Comparison of ENCODE assay signal across 14 cellular contexts in genomic region chr17:5000237-5000639, GRCh38. TPM values are rescaled to one million over a fixed set of nuclear protein-coding genes. Genes with fewer than 3 reads are reported as not detected.
A peak's percentile ranks its signal among the peaks of the same experiment; 100 is the strongest.
DNase-seq lines count a peak whose midpoint lies in the region; ATAC-seq, FAIRE-seq and TF ChIP-seq lines count a peak whose summit lies in the region.
"Had no signal": no experiment of that assay in that cellular context is flagged by ENCODE, and none has a peak within 500 bp of the region (broad histone marks: within the 10 kb centered on the region; RNA-seq: fewer than 3 reads in every experiment).

No MANE protein-coding gene starts in this region.

- peaks cover 35% of the 10 kb centered on the region for H3K79me2 ChIP-seq in astrocyte (ENCODE audit: insufficient read depth, low read length)

- peaks cover 30% of the 10 kb centered on the region for H3K36me3 Mint-ChIP-seq in astrocyte (ENCODE audit: low read depth, unreplicated experiment)
- peaks cover 43% of the 10 kb centered on the region for H3K36me3 Mint-ChIP-seq in CD8-positive, alpha-beta T cell

- TF ChIP-seq CTCF in astrocyte (IDR thresholded peaks at IDR 0.05; ENCODE audit: insufficient read depth, low read depth, low read length) (no peak), gastrocnemius medialis (IDR thresholded peaks at IDR 0.05 in 4 of 5, conservative IDR thresholded peaks at IDR 0.05 in 1 of 5) (no peak)
- TF ChIP-seq CTCF in CD8-positive, alpha-beta T cell (IDR thresholded peaks at IDR 0.05) = no peak

- peak; percentile 35 to 42 for ATAC-seq in gastrocnemius medialis
- no peak for ATAC-seq in CD8-positive, alpha-beta T cell
- ATAC-seq in HG03097 (IDR thresholded peaks at IDR 0.05; ENCODE audit: low FRiP score, unreplicated experiment) = no peak
- no peak for ATAC-seq in HG02610 (IDR thresholded peaks at IDR 0.05; ENCODE audit: unreplicated experiment)

- peaks cover 2% of the 10 kb centered on the region for H3K9me3 Mint-ChIP-seq in astrocyte (ENCODE audit: unreplicated experiment)
- H3K9me3 Mint-ChIP-seq in CD8-positive, alpha-beta T cell = no peaks in the 10 kb centered on the region

- peaks cover 37 to 56% (median 47%) of the 10 kb centered on the region in 11 experiments for H3K36me3 ChIP-seq in BLaER1 treated with 17β-estradiol and CSF1 and Interleukin-3, amounts not matched to agents 10 nM and 100 nM
- H3K36me3 ChIP-seq in astrocyte (ENCODE audit: insufficient read depth, low read length) (peaks cover 29% of the 10 kb centered on the region), gastrocnemius medialis (peaks cover 6 to 42% of the 10 kb centered on the region in 2 donors)
- peaks cover 19% of the 10 kb centered on the region for H3K36me3 ChIP-seq in CD8-positive, alpha-beta T cell (ENCODE audit: insufficient read depth, low read length)

- H3K4me1 Mint-ChIP-seq in astrocyte (ENCODE audit: low read depth, unreplicated experiment) = peaks cover 10% of the 10 kb centered on the region
- H3K4me1 Mint-ChIP-seq in CD8-positive, alpha-beta T cell (ENCODE audit: low read depth) = peaks cover 21% of the 10 kb centered on the region

- H3K9ac ChIP-seq in BLaER1 treated with 17β-estradiol and CSF1 and Interleukin-3, amounts not matched to agents 10 nM and 100 nM = peak overlapping the region in 6 of 11 experiments; percentile 85 to 92 (median 89); a peak in 8 of 22 replicates
- no peak overlapping the region for H3K9ac ChIP-seq in astrocyte (ENCODE audit: low read length)

- H2AFZ ChIP-seq in astrocyte (ENCODE audit: low read depth, low read length) = no peak overlapping the region

- no peak overlapping the region for H3K27ac ChIP-seq in BLaER1 treated with 17β-estradiol and CSF1 and Interleukin-3, amounts not matched to agents 10 nM and 100 nM
- no peak overlapping the region for H3K27ac ChIP-seq in astrocyte (ENCODE audit: low read depth, low read length)
- peak overlapping the region; percentile 98 to 99 (median 99) for H3K27ac ChIP-seq in gastrocnemius medialis
- no peak overlapping the region for H3K27ac ChIP-seq in CD8-positive, alpha-beta T cell (ENCODE audit: low read depth, low read length)
- H3K27ac ChIP-seq: neutrophil had no signal

- peak overlapping the region in 2 of 10 experiments; percentile 89 to 95; a peak in 2 of 20 replicates for H3K4me3 ChIP-seq in BLaER1 treated with 17β-estradiol and CSF1 and Interleukin-3, amounts not matched to agents 10 nM and 100 nM
- H3K4me3 ChIP-seq in astrocyte (ENCODE audit: insufficient read depth, low read depth, low read length) (no peak overlapping the region), gastrocnemius medialis (peak overlapping the region; percentile 80 to 99 (median 96))
- no peak overlapping the region for H3K4me3 ChIP-seq in CD8-positive, alpha-beta T cell (ENCODE audit: low read depth, low read length)

- no peak for FAIRE-seq in astrocyte (lab: Jason Lieb, UNC)
- FAIRE-seq in RCC 7860 (lab: Jason Lieb, UNC) = no peak
- FAIRE-seq: H54 had no signal

- CTCF ChIA-PET in CD8-positive, alpha-beta T cell (lab: Charles Lee) = interaction anchor here (0.7 to 1.3 kb wide), 4 partner anchors 13 to 97 kb away, joined by 3 to 4 read pairs (median 4); partner anchors contain the start of genes CAMTA2 and CHRNE

- no peak for DNase-seq in astrocyte (ENCODE audit: low read depth)
- peak; percentile 55 for DNase-seq in islet precursor cell
- DNase-seq in gastrocnemius medialis = peak; percentile 96 to 99
- no peak for DNase-seq in RCC 7860 (ENCODE audit: low spot score)
- no peak for DNase-seq in CD8-positive, alpha-beta T cell
- DNase-seq: DMS 273 treated with DMSO at 0.1 percent for 48 hours, foreskin melanocyte, NCI-H2029 treated with DMSO at 0.1 percent for 48 hours, RPMI8226 had no signal

- H3K27me3 Mint-ChIP-seq in astrocyte (ENCODE audit: low read depth, unreplicated experiment) = peaks cover 2% of the 10 kb centered on the region
- no peaks in the 10 kb centered on the region for H3K27me3 Mint-ChIP-seq in CD8-positive, alpha-beta T cell (ENCODE audit: low read depth)

- H3K27ac Mint-ChIP-seq in astrocyte (ENCODE audit: unreplicated experiment) = peak overlapping the region; percentile 34
- H3K27ac Mint-ChIP-seq in CD8-positive, alpha-beta T cell = no peak overlapping the region

- peaks cover 26 to 35% (median 31%) of the 10 kb centered on the region in 10 experiments for H3K4me1 ChIP-seq in BLaER1 treated with 17β-estradiol and CSF1 and Interleukin-3, amounts not matched to agents 10 nM and 100 nM
- H3K4me1 ChIP-seq in astrocyte (ENCODE audit: insufficient read depth, low read length) (peaks cover 24% of the 10 kb centered on the region), gastrocnemius medialis (peaks cover 44 to 52% of the 10 kb centered on the region in 2 donors)
- peaks cover 20% of the 10 kb centered on the region for H3K4me1 ChIP-seq in CD8-positive, alpha-beta T cell (ENCODE audit: insufficient read depth, low read length)

- peak overlapping the region; percentile 97 to 100 (median 99); a peak in 21 of 22 replicates for H3K4me2 ChIP-seq in BLaER1 treated with 17β-estradiol and CSF1 and Interleukin-3, amounts not matched to agents 10 nM and 100 nM
- peak overlapping the region; percentile 99 for H3K4me2 ChIP-seq in astrocyte (ENCODE audit: low read length)

- TF ChIP-seq POLR2A in gastrocnemius medialis (IDR thresholded peaks at IDR 0.05) = peak; percentile 92

- H3K9me3 ChIP-seq in BLaER1 treated with 17β-estradiol and CSF1 and Interleukin-3, amounts not matched to agents 10 nM and 100 nM (replicated peaks in 1 of 11) = no peaks in the 10 kb centered on the region
- H3K9me3 ChIP-seq in astrocyte (ENCODE audit: insufficient read depth, low read depth, low read length) (no peaks in the 10 kb centered on the region), gastrocnemius medialis (no peaks in the 10 kb centered on the region)
- no peaks in the 10 kb centered on the region for H3K9me3 ChIP-seq in CD8-positive, alpha-beta T cell (ENCODE audit: low read length)
- H3K9me3 ChIP-seq: neutrophil had no signal

- POLR2A ChIA-PET in CD8-positive, alpha-beta T cell (lab: Charles Lee) = no interaction called here

- intact Hi-C loops in gastrocnemius medialis (cut with DNase I; ENCODE audit: low total_unique reads) = loop anchor here (1.0 to 5.0 kb wide), 3 partner anchors 52 to 122 kb away; partner anchors contain the start of genes PFN1, RNF167 and SLC25A11
- intact Hi-C loops in CD8-positive, alpha-beta T cell (cut with DNase I, micrococcal nuclease) = no loop called here

- peaks cover 0 to 3% (median 0%) of the 10 kb centered on the region in 11 experiments; a peak in 2 of 22 replicates for H3K27me3 ChIP-seq in BLaER1 treated with 17β-estradiol and CSF1 and Interleukin-3, amounts not matched to agents 10 nM and 100 nM
- no peaks in the 10 kb centered on the region for H3K27me3 ChIP-seq in astrocyte (ENCODE audit: insufficient read depth, low read length)
- H3K27me3 ChIP-seq in gastrocnemius medialis = no peaks in the 10 kb centered on the region
- H3K27me3 ChIP-seq in CD8-positive, alpha-beta T cell (ENCODE audit: insufficient read depth, low read length) = no peaks in the 10 kb centered on the region
- H3K27me3 ChIP-seq: neutrophil had no signal

- H4K20me1 ChIP-seq in BLaER1 treated with 17β-estradiol and CSF1 and Interleukin-3, amounts not matched to agents 10 nM and 100 nM = peaks cover 9 to 64% (median 23%) of the 10 kb centered on the region in 11 experiments; a peak in 15 of 22 replicates
- H4K20me1 ChIP-seq in astrocyte (ENCODE audit: insufficient read depth, low read length) = peaks cover 56% of the 10 kb centered on the region

- H3K4me3 Mint-ChIP-seq in astrocyte (ENCODE audit: unreplicated experiment) = no peak overlapping the region
- H3K4me3 Mint-ChIP-seq in CD8-positive, alpha-beta T cell = no peak overlapping the region

- in situ Hi-C loops in gastrocnemius medialis (cut with MboI; ENCODE audit: low sequenced_read_pairs in 4 of 4) = no loop called here

RNA-seq across cellular contexts. Expression of gene KIF1C, which starts 2.5 kb away (rescaled TPM):
- 94.8 and 109 TPM in 2 replicates for total RNA-seq in astrocyte
- 100 to 1,000 TPM; 327 to 543 (median 393) TPM for total RNA-seq in gastrocnemius medialis
- total RNA-seq in CD8-positive, alpha-beta T cell = 1 to 10 TPM; 7.1 to 7.2 TPM

RNA-seq across cellular contexts. Expression of gene INCA1, which starts 2.9 kb away (rescaled TPM):
- total RNA-seq in astrocyte = 0.82 and 1.7 TPM in 2 replicates
- total RNA-seq in gastrocnemius medialis = 1 to 10 TPM; 1.9 to 5.7 (median 4.3) TPM
- under 1 TPM in 1 of 2 experiments, not detected in 1; 0.24 TPM for total RNA-seq in CD8-positive, alpha-beta T cell

RNA-seq across cellular contexts. Expression of gene CAMTA2, which starts 12.8 kb away (rescaled TPM):
- total RNA-seq in astrocyte (43.1 and 44.3 TPM in 2 replicates), gastrocnemius medialis (10 to 100 TPM; 19.1 to 46.4 (median 36.4) TPM)
- 10 to 100 TPM; 40.1 to 42.3 TPM for total RNA-seq in CD8-positive, alpha-beta T cell

RNA-seq across cellular contexts. Expression of gene SPAG7, which starts 32.6 kb away (rescaled TPM):
- total RNA-seq in astrocyte (57.2 and 60.9 TPM in 2 replicates), gastrocnemius medialis (100 to 1,000 TPM in 1 of 4 donors, 10 to 100 TPM in 3; 78.6 to 114 (median 91.0) TPM)
- 10 to 100 TPM; 34.5 to 34.7 TPM for total RNA-seq in CD8-positive, alpha-beta T cell

RNA-seq across cellular contexts. Expression of gene SLC52A1, which starts 35.0 kb away (rescaled TPM):
- total RNA-seq in astrocyte (not detected in 2 replicates), gastrocnemius medialis (not detected)
- not detected for total RNA-seq in CD8-positive, alpha-beta T cell

Comparison
In these comparisons a context has a peak if more than half of its experiments do, and no peak if none do; other contexts are left out.
1. H3K27ac ChIP-seq: peak in gastrocnemius medialis (4 of 4); none in BLaER1 treated with 17β-estradiol and CSF1 and Interleukin-3, amounts not matched to agents 10 nM and 100 nM (0 of 11), astrocyte (single experiment) and CD8-positive, alpha-beta T cell (single experiment).
2. H3K4me3 ChIP-seq: peak in gastrocnemius medialis (4 of 4); none in astrocyte (single experiment) and CD8-positive, alpha-beta T cell (single experiment).
3. DNase-seq: peak in islet precursor cell (single experiment) and gastrocnemius medialis (2 of 2); none in astrocyte (single experiment), RCC 7860 (single experiment) and CD8-positive, alpha-beta T cell (0 of 7).
4. ATAC-seq: peak in gastrocnemius medialis (2 of 2); none in CD8-positive, alpha-beta T cell (single experiment), HG03097 (single experiment) and HG02610 (single experiment).
5. RNA of gene KIF1C, which starts 2.5 kb away (total RNA-seq): 327 to 543 TPM in gastrocnemius medialis and 94.8 to 109 TPM in astrocyte; 7.1 to 7.2 TPM in CD8-positive, alpha-beta T cell; every median in the first group is over 10 times any median in the second.